ENCODE assay signal across 17 cellular contexts in genomic region chr13:30567072-30567471, GRCh38. TPM values are rescaled to one million over a fixed set of nuclear protein-coding genes. Genes with fewer than 3 reads are reported as not detected.
A peak's percentile ranks its signal among the peaks of the same experiment; 100 is the strongest.
DNase-seq lines count a peak whose midpoint lies in the region; ATAC-seq lines count a peak whose summit lies in the region.
"Had no signal": no experiment of that assay in that cellular context is flagged by ENCODE, and none has a peak within 500 bp of the region (broad histone marks: within the 10 kb centered on the region; RNA-seq: fewer than 3 reads in every experiment).

No MANE protein-coding gene starts in this region.

- peaks cover 29 to 33% of the 10 kb centered on the region in 2 donors for H3K4me1 Mint-ChIP-seq in immature natural killer cell
- peaks cover 5 to 9% (median 7%) of the 10 kb centered on the region in 4 donors for H3K4me1 Mint-ChIP-seq in CD4-positive, alpha-beta memory T cell

- ATAC-seq in GM18498 (IDR thresholded peaks at IDR 0.05; ENCODE audit: unreplicated experiment) (peak; percentile 82), GM18909 (IDR thresholded peaks at IDR 0.05; ENCODE audit: poor library complexity, unreplicated experiment) (peak; percentile 43), HG03432 (IDR thresholded peaks at IDR 0.05; ENCODE audit: unreplicated experiment) (peak; percentile 57)
- ATAC-seq: CD8-positive, alpha-beta T cell; PC-3; T-cell had no signal

- no peaks in the 10 kb centered on the region for H3K27me3 ChIP-seq in CD4-positive, alpha-beta memory T cell (ENCODE audit: insufficient read depth, low read length)
- H3K27me3 ChIP-seq: BE2C had no signal

- H3K9me3 Mint-ChIP-seq in immature natural killer cell = no peaks in the 10 kb centered on the region
- H3K9me3 Mint-ChIP-seq in CD4-positive, alpha-beta memory T cell = no peaks in the 10 kb centered on the region
- H3K9me3 Mint-ChIP-seq: CD8-positive, alpha-beta T cell; T-cell had no signal

- POLR2A ChIA-PET in CD4-positive, alpha-beta memory T cell (lab: Charles Lee; ENCODE audit: partially characterized antibody) = no interaction called here

- H3K27ac Mint-ChIP-seq in immature natural killer cell = peak overlapping the region in 2 of 6 donors; percentile 7 to 34
- no peak overlapping the region for H3K27ac Mint-ChIP-seq in CD4-positive, alpha-beta memory T cell
- H3K27ac Mint-ChIP-seq: CD8-positive, alpha-beta T cell; T-cell had no signal

- H3K4me3 ChIP-seq in CD4-positive, alpha-beta memory T cell (ENCODE audit: low read length in 2 of 2) = no peak overlapping the region
- H3K4me3 ChIP-seq: SK-N-MC had no signal

- H3K9me3 ChIP-seq in CD4-positive, alpha-beta memory T cell (ENCODE audit: control insufficient read depth in 1 of 2, low read length in 2 of 2) = no peaks in the 10 kb centered on the region
- H3K9me3 ChIP-seq: BE2C had no signal

- no peak overlapping the region for H3K27ac ChIP-seq in CD4-positive, alpha-beta memory T cell (ENCODE audit: low read depth, low read length)
- H3K27ac ChIP-seq: SK-N-MC had no signal

- peaks cover 8 to 24% (median 15%) of the 10 kb centered on the region in 3 donors for H3K27me3 Mint-ChIP-seq in immature natural killer cell (ENCODE audit: low read depth in 3 of 3)
- H3K27me3 Mint-ChIP-seq in CD4-positive, alpha-beta memory T cell = no peaks in the 10 kb centered on the region
- H3K27me3 Mint-ChIP-seq: T-cell had no signal

- peak; percentile 41 to 53 (median 50) for DNase-seq in immature natural killer cell
- no peak for DNase-seq in NCI-H2171 treated with DMSO at 0.1 percent for 48 hours (lab: John Stamatoyannopoulos, UW)
- no peak for DNase-seq in CD4-positive, alpha-beta memory T cell
- no peak for DNase-seq in AG08396 (ENCODE audit: low spot score)
- DNase-seq: ACHN; BE2C; CD8-positive, alpha-beta T cell; NCI-H1436 treated with DMSO at 0.1 percent for 48 hours; NCI-H2081; NCI-H2227 treated with DMSO at 0.1 percent for 48 hours; NCI-H526 treated with DMSO at 0.1 percent for 48 hours; PC-3; T-cell had no signal

- intact Hi-C loops in CD4-positive, alpha-beta memory T cell (cut with micrococcal nuclease) = no loop called here

- H3K4me1 ChIP-seq in CD4-positive, alpha-beta memory T cell (ENCODE audit: insufficient read depth, low read length) = peaks cover 3% of the 10 kb centered on the region
- H3K4me1 ChIP-seq: BE2C had no signal

- H3K36me3 Mint-ChIP-seq in immature natural killer cell = peaks cover 0 to 4% (median 0%) of the 10 kb centered on the region in 3 donors
- H3K36me3 Mint-ChIP-seq in CD4-positive, alpha-beta memory T cell = no peaks in the 10 kb centered on the region
- H3K36me3 Mint-ChIP-seq: CD8-positive, alpha-beta T cell; T-cell had no signal

- CTCF ChIA-PET in CD4-positive, alpha-beta memory T cell (lab: Charles Lee; ENCODE audit: partially characterized antibody) = interaction anchor here (1.2 kb wide), 1 partner anchor 15 kb away, joined by 4 read pairs; no protein-coding TSS in a partner anchor

- H3K4me3 Mint-ChIP-seq in immature natural killer cell = peak overlapping the region; percentile 38 to 65 (median 55)
- H3K4me3 Mint-ChIP-seq in CD4-positive, alpha-beta memory T cell = no peak overlapping the region
- H3K4me3 Mint-ChIP-seq: CD8-positive, alpha-beta T cell; T-cell had no signal

- no peaks in the 10 kb centered on the region for H3K36me3 ChIP-seq in CD4-positive, alpha-beta memory T cell (ENCODE audit: insufficient read depth, low read length)
- H3K36me3 ChIP-seq: BE2C had no signal

RNA-seq across cellular contexts. Expression of gene USPL1, which starts 50.6 kb away (rescaled TPM):
- polyA plus RNA-seq in immature natural killer cell = 10 to 100 TPM in 2 of 3 donors, 1 to 10 TPM in 1; 9.5 to 13.2 (median 12.3) TPM
- 10 to 100 TPM; 30.4 to 31.8 TPM for total RNA-seq in CD4-positive, alpha-beta memory T cell
- polyA plus RNA-seq in CD4-positive, alpha-beta memory T cell = 10 to 100 TPM; 13.5 to 15.1 TPM

Comparison
In these comparisons a context has a peak if more than half of its experiments do, and no peak if none do; other contexts are left out.
1. DNase-seq: peak in immature natural killer cell (3 of 3); none in NCI-H2171 treated with DMSO at 0.1 percent for 48 hours (single experiment), CD4-positive, alpha-beta memory T cell (0 of 5) and AG08396 (single experiment).
2. H3K4me3 Mint-ChIP-seq: peak in immature natural killer cell (5 of 5); none in CD4-positive, alpha-beta memory T cell (0 of 8).
3. Peak in every context shown above with its lines, with median percentiles within 50 percentile points of each other: ATAC-seq.